Comparison of ENCODE assay signal across 8 cellular contexts in the genomic region with DNA sequence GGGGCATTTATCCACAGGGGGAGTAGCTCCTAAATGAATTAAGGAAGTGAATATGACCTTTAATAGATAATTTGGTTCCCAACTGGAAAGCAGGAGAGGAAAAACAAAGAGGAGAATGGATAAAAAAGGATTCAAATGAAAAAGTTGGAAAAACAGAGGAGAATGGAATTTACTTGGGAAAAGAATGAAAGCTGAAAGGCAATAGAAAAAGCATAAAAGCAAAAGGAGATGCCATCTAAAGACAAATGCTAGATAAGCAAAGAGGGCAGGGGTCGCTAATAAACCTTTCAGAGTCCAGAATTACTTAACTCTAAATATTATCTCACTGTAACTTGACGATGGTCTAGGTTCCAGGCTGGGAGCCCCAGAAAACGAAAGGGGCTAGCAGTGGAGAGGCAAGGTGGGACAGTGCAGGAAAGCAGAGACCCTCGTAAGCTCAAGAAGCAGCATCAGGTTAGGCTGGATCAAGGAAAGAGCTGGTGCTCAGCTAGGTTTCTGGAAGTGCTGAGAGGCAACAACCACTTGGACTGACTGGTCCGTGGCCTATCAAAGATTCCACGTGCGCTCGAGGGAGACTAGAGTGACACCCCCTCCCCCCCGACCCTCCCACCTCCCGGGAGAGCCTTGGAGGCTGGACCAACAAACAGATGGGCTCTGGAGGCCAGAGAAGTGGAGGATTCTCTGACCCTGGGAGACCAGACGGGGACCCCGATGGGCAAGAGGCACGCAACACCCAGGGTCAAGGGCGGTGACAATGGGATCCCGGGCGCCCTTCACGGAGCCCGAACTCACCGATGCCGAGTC. TPM values are rescaled to one million over a fixed set of nuclear protein-coding genes. Genes with fewer than 3 reads are reported as not detected.
DNase-seq lines count a peak whose midpoint lies in the region; ATAC-seq and TF ChIP-seq lines count a peak whose summit lies in the region.

No MANE protein-coding gene starts in this region.

- H3K9me3 ChIP-seq in mucosa of stomach (ENCODE audit: control insufficient read depth, low read length), result no peaks in the 10 kb centered on the region

- ATAC-seq in HG02870 (IDR thresholded peaks at IDR 0.05; ENCODE audit: unreplicated experiment), result no peak
- no peak for ATAC-seq in foreskin keratinocyte
- ATAC-seq in HG02938 (IDR thresholded peaks at IDR 0.05; ENCODE audit: unreplicated experiment), result no peak

- DNase-seq in GM12865 (ENCODE audit: low read depth) (peak; percentile 11), M059J (ENCODE audit: low read depth) (peak; percentile 0), cerebellar cortex (ENCODE audit: low spot score) (peak; percentile 3), NOMO-1 (lab: John Stamatoyannopoulos, UW; ENCODE audit: unreplicated experiment in 2 of 2) (no peak), foreskin keratinocyte (no peak)

- TF ChIP-seq CTCF in GM12865 (IDR thresholded peaks at IDR 0.05; ENCODE audit: insufficient read depth, low read depth, low read length, missing control alignments), result no peak
- no peak for TF ChIP-seq CTCF in foreskin keratinocyte (conservative IDR thresholded peaks at IDR 0.05)

- peak overlapping the region; percentile 68 for H3K9ac ChIP-seq in mucosa of stomach (ENCODE audit: low read length)

- H3K4me1 ChIP-seq in mucosa of stomach (ENCODE audit: control insufficient read depth, insufficient read depth, low read length) (peaks cover 34% of the 10 kb centered on the region), foreskin keratinocyte (peaks cover 6% of the 10 kb centered on the region)

- H3K4me3 ChIP-seq in GM12865 (ENCODE audit: low read depth, low read length), result peak overlapping the region; percentile 72
- peak overlapping the region; percentile 75 for H3K4me3 ChIP-seq in mucosa of stomach (ENCODE audit: low read length)

- H3K27me3 ChIP-seq in mucosa of stomach (ENCODE audit: control insufficient read depth, insufficient read depth, low read length), result peaks cover 6% of the 10 kb centered on the region
- H3K27me3 ChIP-seq in foreskin keratinocyte, result no peaks in the 10 kb centered on the region

- no peak overlapping the region for H3K27ac ChIP-seq in foreskin keratinocyte

- H3K36me3 ChIP-seq in mucosa of stomach (ENCODE audit: control insufficient read depth, insufficient read depth, low read length), result no peaks in the 10 kb centered on the region

RNA-seq across cellular contexts. Expression of gene SLC2A13, which starts 1.2 kb away (rescaled TPM):
- 3.1 and 3.2 TPM in 2 replicates for total RNA-seq in M059J (2014; rRNA removed; shearing (Covaris generic))
- 1.9 and 2.3 TPM in 2 replicates for total RNA-seq in foreskin keratinocyte
- polyA plus RNA-seq in foreskin keratinocyte, result 0.39 and 0.46 TPM in 2 replicates

Comparison
In these comparisons a context has a peak if more than half of its experiments do, and no peak if none do; other contexts are left out.
1. DNase-seq: peak in GM12865 (single experiment), M059J (single experiment) and cerebellar cortex (single experiment); none in NOMO-1 (0 of 2) and foreskin keratinocyte (0 of 2).